ENCODE assay signal across 1 cellular context in genomic region chr19:45406165-45406956, GRCh38.
TF ChIP-seq lines count a peak whose summit lies in the region.

POLR1G (plus strand) TSS chr19:45406644; CDS start chr19:45406697, 53 bp downstream.

TF ChIP-seq in K562, 482 proteins besides CTCF, POLR2A, EP300 and RAD21 (continued from another document and continues in another):
- TF ChIP-seq CHD7 (IDR thresholded peaks at IDR 0.05; ENCODE audit: low read depth, low read length) (no peak), ZNF512 (tag; IDR thresholded peaks at IDR 0.05) (no peak), MXI1 (IDR thresholded peaks at IDR 0.05; ENCODE audit: low read depth, low read length) (peak; percentile 99), PATZ1 (CRISPR knock-in tag; IDR thresholded peaks at IDR 0.05; ENCODE audit: borderline replicate concordance) (no peak), CEBPZ (IDR thresholded peaks at IDR 0.05; ENCODE audit: borderline replicate concordance, low read depth, low read length) (no peak), NRF1 (conservative IDR thresholded peaks at IDR 0.05 in 1 of 2, IDR thresholded peaks at IDR 0.05 in 1 of 2) (no peak; a peak in 1 of 4 replicates), CEBPG (CRISPR knock-in tag; IDR thresholded peaks at IDR 0.05) (no peak), CEBPG (tag; conservative IDR thresholded peaks at IDR 0.05 in 1 of 2, IDR thresholded peaks at IDR 0.05 in 1 of 2) (peak in 1 of 2 experiments; percentile 68; a peak in 2 of 4 replicates), ZBTB40 (IDR thresholded peaks at IDR 0.05) (peak; percentile 69; the same call in 1 of the 2 replicates), ZBTB40 (CRISPR knock-in tag; IDR thresholded peaks at IDR 0.05) (no peak), SAP30 (IDR thresholded peaks at IDR 0.05; ENCODE audit: borderline replicate concordance, insufficient read depth, low read depth, low read length, poor library complexity, severe bottlenecking) (peak; percentile 99), RBFOX2 (IDR thresholded peaks at IDR 0.05; ENCODE audit: low read depth, low read length) (peak; percentile 74), HMGXB4 (CRISPR knock-in tag; IDR thresholded peaks at IDR 0.05) (no peak; the same call in 1 of the 2 replicates), ZNF561 (CRISPR knock-in tag; conservative IDR thresholded peaks at IDR 0.05) (no peak)
